In genomic region chr5:38574009-38574408, GRCh38 we compare ENCODE assay signal across 28 cellular contexts.
"Had no signal": no experiment of that assay in that cellular context is flagged by ENCODE, and none has a peak within 500 bp of the region (broad histone marks: within the 10 kb centered on the region; RNA-seq: fewer than 3 reads in every experiment).

No MANE protein-coding gene starts in this region.

- ATAC-seq: stimulated activated effector memory CD8-positive, alpha-beta T cell treated with anti-CD3 and anti-CD28 coated beads, Interleukin-12 subunit alpha, Interleukin-12 subunit beta, amount 100 ng/mL, for 72 hours; stimulated activated memory B cell treated with anti-CD40 and anti-IgM and Interleukin-4, amounts not matched to agents 10 μg/mL and 1 μg/mL and 100 μg/mL, for 72 hours; stimulated activated naive B cell treated with anti-CD40 and anti-IgM and Interleukin-4, amounts not matched to agents 10 μg/mL and 1 μg/mL and 100 μg/mL, for 72 hours; stimulated activated naive CD8-positive, alpha-beta T cell treated with anti-CD3 and anti-CD28 coated beads, Interleukin-15, amount 100 ng/mL, for 72 hours; stimulated activated naive CD8-positive, alpha-beta T cell treated with anti-CD3 and anti-CD28 coated beads, Interleukin-15, Interleukin-2, amounts not matched to agents 100 U/mL and 50 U/mL, for 24 hours; upper lobe of right lung had no signal

- H3K27me3 ChIP-seq: stomach, suprapubic skin, testis, thyroid gland, tibial artery, tibial nerve, transverse colon, upper lobe of left lung, upper lobe of right lung, uterus had no signal

- H3K27ac ChIP-seq: stomach, suprapubic skin, testis, thoracic aorta, tibial artery, tibial nerve, transverse colon, upper lobe of left lung, upper lobe of right lung, uterus had no signal

- DNase-seq: stimulated activated CD4-positive, alpha-beta T cell treated with anti-CD3 and anti-CD28 coated beads, Interleukin-2, amount 100 ng/mL, for 48 hours; stimulated activated CD4-positive, alpha-beta T cell treated with anti-CD3 and anti-CD28 coated beads, Interleukin-4, amount 100 ng/mL, for 1 hour; stimulated activated CD4-positive, alpha-beta T cell treated with anti-CD3 and anti-CD28 coated beads, Interleukin-4, amount 100 ng/mL, for 24 hours; stimulated activated CD4-positive, alpha-beta T cell treated with anti-CD3 and anti-CD28 coated beads, Interleukin-4, amount 100 ng/mL, for 4 hours; stimulated activated CD8-positive, alpha-beta memory T cell treated with anti-CD3 and anti-CD28 coated beads, Interleukin-4, amount 100 ng/mL, for 48 hours; stimulated activated naive B cell treated with anti-CD40 and anti-IgM and Interleukin-4, amounts not matched to agents 10 μg/mL and 1 μg/mL and 100 μg/mL, for 72 hours; stimulated activated naive CD4-positive, alpha-beta T cell; stimulated activated naive CD4-positive, alpha-beta T cell treated with Interleukin-2 at 50 U/mL for 16 hours; stimulated activated naive CD8-positive, alpha-beta T cell treated with anti-CD3 and anti-CD28 coated beads, Interleukin-15, amount 100 ng/mL, for 72 hours; stimulated activated naive CD8-positive, alpha-beta T cell treated with anti-CD3 and anti-CD28 coated beads, Interleukin-15, Interleukin-2, amounts not matched to agents 100 U/mL and 50 U/mL, for 24 hours; stomach; substantia nigra; testis; thyroid gland; tibial artery; transverse colon; trophoblast cell; upper lobe of left lung; upper lobe of right lung; uterus had no signal

- H3K27me3 Mint-ChIP-seq: stimulated activated memory B cell treated with anti-CD40 and anti-IgM and Interleukin-4, amounts not matched to agents 10 μg/mL and 1 μg/mL and 100 μg/mL, for 72 hours; type B pancreatic cell had no signal

- H3K4me1 ChIP-seq: testis, tibial artery, transverse colon, upper lobe of right lung, uterus had no signal

- H3K36me3 Mint-ChIP-seq: stimulated activated effector memory CD8-positive, alpha-beta T cell treated with anti-CD3 and anti-CD28 coated beads, Interleukin-12 subunit alpha, Interleukin-12 subunit beta, amount 100 ng/mL, for 72 hours; stimulated activated memory B cell treated with anti-CD40 and anti-IgM and Interleukin-4, amounts not matched to agents 10 μg/mL and 1 μg/mL and 100 μg/mL, for 72 hours; stimulated activated naive B cell treated with anti-CD40 and anti-IgM and Interleukin-4, amounts not matched to agents 10 μg/mL and 1 μg/mL and 100 μg/mL, for 72 hours; type B pancreatic cell had no signal

- H3K9me3 ChIP-seq: stomach, suprapubic skin, testis, thoracic aorta, thyroid gland, tibial artery, tibial nerve, transverse colon, upper lobe of left lung, upper lobe of right lung, uterus had no signal

- H3K4me3 Mint-ChIP-seq: stimulated activated effector memory CD8-positive, alpha-beta T cell treated with anti-CD3 and anti-CD28 coated beads, Interleukin-12 subunit alpha, Interleukin-12 subunit beta, amount 100 ng/mL, for 72 hours; stimulated activated memory B cell treated with anti-CD40 and anti-IgM and Interleukin-4, amounts not matched to agents 10 μg/mL and 1 μg/mL and 100 μg/mL, for 72 hours; stimulated activated naive B cell treated with anti-CD40 and anti-IgM and Interleukin-4, amounts not matched to agents 10 μg/mL and 1 μg/mL and 100 μg/mL, for 72 hours; stimulated activated naive CD8-positive, alpha-beta T cell treated with anti-CD3 and anti-CD28 coated beads, Interleukin-15, amount 100 ng/mL, for 72 hours; stimulated activated naive CD8-positive, alpha-beta T cell treated with anti-CD3 and anti-CD28 coated beads, Interleukin-15, Interleukin-2, amounts not matched to agents 100 ng/mL and 50 ng/mL, for 24 hours; type B pancreatic cell had no signal

- H3K4me3 ChIP-seq: stomach, suprapubic skin, testis, thoracic aorta, thyroid gland, tibial artery, tibial nerve, transverse colon, upper lobe of left lung, upper lobe of right lung, uterus had no signal

- H3K4me1 Mint-ChIP-seq: stimulated activated effector memory CD8-positive, alpha-beta T cell treated with anti-CD3 and anti-CD28 coated beads, Interleukin-12 subunit alpha, Interleukin-12 subunit beta, amount 100 ng/mL, for 72 hours; stimulated activated memory B cell treated with anti-CD40 and anti-IgM and Interleukin-4, amounts not matched to agents 10 μg/mL and 1 μg/mL and 100 μg/mL, for 72 hours; stimulated activated naive B cell treated with anti-CD40 and anti-IgM and Interleukin-4, amounts not matched to agents 10 μg/mL and 1 μg/mL and 100 μg/mL, for 72 hours; stimulated activated naive CD8-positive, alpha-beta T cell treated with anti-CD3 and anti-CD28 coated beads, Interleukin-15, amount 100 ng/mL, for 72 hours had no signal

- FAIRE-seq: urothelium cell line had no signal

- H3K9me3 Mint-ChIP-seq: stimulated activated effector memory CD8-positive, alpha-beta T cell treated with anti-CD3 and anti-CD28 coated beads, Interleukin-12 subunit alpha, Interleukin-12 subunit beta, amount 100 ng/mL, for 72 hours; stimulated activated memory B cell treated with anti-CD40 and anti-IgM and Interleukin-4, amounts not matched to agents 10 μg/mL and 1 μg/mL and 100 μg/mL, for 72 hours; stimulated activated naive B cell treated with anti-CD40 and anti-IgM and Interleukin-4, amounts not matched to agents 10 μg/mL and 1 μg/mL and 100 μg/mL, for 72 hours; stimulated activated naive CD8-positive, alpha-beta T cell treated with anti-CD3 and anti-CD28 coated beads, Interleukin-15, amount 100 ng/mL, for 72 hours; stimulated activated naive CD8-positive, alpha-beta T cell treated with anti-CD3 and anti-CD28 coated beads, Interleukin-15, Interleukin-2, amounts not matched to agents 100 ng/mL and 50 ng/mL, for 24 hours; type B pancreatic cell had no signal

- H3K36me3 ChIP-seq: stomach, suprapubic skin, thoracic aorta, thyroid gland, tibial artery, tibial nerve, transverse colon, upper lobe of left lung, upper lobe of right lung, uterus had no signal

- H3K27ac Mint-ChIP-seq: stimulated activated effector memory CD8-positive, alpha-beta T cell treated with anti-CD3 and anti-CD28 coated beads, Interleukin-12 subunit alpha, Interleukin-12 subunit beta, amount 100 ng/mL, for 72 hours; stimulated activated memory B cell treated with anti-CD40 and anti-IgM and Interleukin-4, amounts not matched to agents 10 μg/mL and 1 μg/mL and 100 μg/mL, for 72 hours; stimulated activated naive B cell treated with anti-CD40 and anti-IgM and Interleukin-4, amounts not matched to agents 10 μg/mL and 1 μg/mL and 100 μg/mL, for 72 hours; stimulated activated naive CD8-positive, alpha-beta T cell treated with anti-CD3 and anti-CD28 coated beads, Interleukin-15, amount 100 ng/mL, for 72 hours; stimulated activated naive CD8-positive, alpha-beta T cell treated with anti-CD3 and anti-CD28 coated beads, Interleukin-15, Interleukin-2, amounts not matched to agents 100 ng/mL and 50 ng/mL, for 24 hours; type B pancreatic cell had no signal
